20 cellular contexts compared by ENCODE assay signal in genomic region chr5:21613971-21614488, GRCh38.
"Had no signal": no experiment of that assay in that cellular context is flagged by ENCODE, and none has a peak within 500 bp of the region (broad histone marks: within the 10 kb centered on the region; RNA-seq: fewer than 3 reads in every experiment).

No MANE protein-coding gene starts in this region.

- DNase-seq: activated CD4-positive, alpha-beta T cell treated with anti-CD3 and anti-CD28 coated beads, Interleukin-2, amount 10 ng/mL, durations not matched to agents 7 days and 5 days; activated CD4-positive, CD25-positive, alpha-beta regulatory T cell treated with anti-CD3 and anti-CD28 coated beads, Interleukin-2, amount 50 U/mL, for 72 hours; activated CD8-positive, alpha-beta memory T cell treated with anti-CD3 and anti-CD28 coated beads, Interleukin-2, amount 10 ng/mL, durations not matched to agents 7 days and 5 days; activated CD8-positive, alpha-beta T cell treated with anti-CD3 and anti-CD28 coated beads for 36 hours; activated effector memory CD4-positive, alpha-beta T cell treated with anti-CD3 and anti-CD28 coated beads, Interleukin-2, amount 50 U/mL, for 16 hours; activated naive CD4-positive, alpha-beta T cell treated with anti-CD3 and anti-CD28 coated beads, Interleukin-2, amount 10 ng/mL, durations not matched to agents 7 days and 5 days; activated naive CD8-positive, alpha-beta T cell treated with anti-CD3 and anti-CD28 coated beads, Interleukin-2, amount 50 U/mL, for 24 hours; activated T-cell treated with anti-CD3 and anti-CD28 coated beads for 4 hours; body of pancreas; heart right ventricle; lower lobe of right lung; naive thymus-derived CD4-positive, alpha-beta T cell; small intestine; stimulated activated CD4-positive, alpha-beta T cell treated with anti-CD3 and anti-CD28 coated beads, Interleukin-15, amount 100 ng/mL, for 24 hours; T-helper 2 cell; transverse colon had no signal

- H3K4me1 Mint-ChIP-seq: activated CD4-positive, alpha-beta T cell treated with anti-CD3 and anti-CD28 coated beads, Interleukin-2, amount 10 ng/mL, durations not matched to agents 7 days and 5 days; activated CD8-positive, alpha-beta memory T cell treated with anti-CD3 and anti-CD28 coated beads, Interleukin-2, amount 10 ng/mL, durations not matched to agents 7 days and 5 days; activated naive CD4-positive, alpha-beta T cell treated with anti-CD3 and anti-CD28 coated beads, Interleukin-2, amount 10 ng/mL, durations not matched to agents 7 days and 5 days; activated naive CD8-positive, alpha-beta T cell treated with anti-CD3 and anti-CD28 coated beads, Interleukin-2, amount 50 U/mL, for 24 hours; naive thymus-derived CD4-positive, alpha-beta T cell; stimulated activated memory B cell treated with anti-CD40 and anti-IgM and Interleukin-4, amounts not matched to agents 10 μg/mL and 1 μg/mL and 100 μg/mL, for 72 hours had no signal

- H3K36me3 Mint-ChIP-seq: activated CD8-positive, alpha-beta memory T cell treated with anti-CD3 and anti-CD28 coated beads, Interleukin-2, amount 10 ng/mL, durations not matched to agents 7 days and 5 days; activated naive CD4-positive, alpha-beta T cell treated with anti-CD3 and anti-CD28 coated beads, Interleukin-2, amount 10 ng/mL, durations not matched to agents 7 days and 5 days; naive thymus-derived CD4-positive, alpha-beta T cell; stimulated activated memory B cell treated with anti-CD40 and anti-IgM and Interleukin-4, amounts not matched to agents 10 μg/mL and 1 μg/mL and 100 μg/mL, for 72 hours had no signal

- ATAC-seq: activated CD8-positive, alpha-beta memory T cell treated with anti-CD3 and anti-CD28 coated beads, Interleukin-2, amount 10 ng/mL, durations not matched to agents 7 days and 5 days; activated CD8-positive, alpha-beta T cell treated with anti-CD3 and anti-CD28 coated beads for 36 hours; activated naive CD8-positive, alpha-beta T cell treated with anti-CD3 and anti-CD28 coated beads, Interleukin-2, amount 50 U/mL, for 24 hours; body of pancreas; heart right ventricle; lower lobe of right lung; naive thymus-derived CD4-positive, alpha-beta T cell; sciatic nerve; stimulated activated memory B cell treated with anti-CD40 and anti-IgM and Interleukin-4, amounts not matched to agents 10 μg/mL and 1 μg/mL and 100 μg/mL, for 72 hours had no signal

- H3K4me1 ChIP-seq: body of pancreas, heart right ventricle, lower lobe of right lung, transverse colon had no signal

- H3K27me3 Mint-ChIP-seq: activated CD4-positive, alpha-beta T cell treated with anti-CD3 and anti-CD28 coated beads, Interleukin-2, amount 10 ng/mL, durations not matched to agents 7 days and 5 days; activated CD8-positive, alpha-beta memory T cell treated with anti-CD3 and anti-CD28 coated beads, Interleukin-2, amount 10 ng/mL, durations not matched to agents 7 days and 5 days; activated CD8-positive, alpha-beta T cell treated with anti-CD3 and anti-CD28 coated beads for 36 hours; activated naive CD4-positive, alpha-beta T cell treated with anti-CD3 and anti-CD28 coated beads, Interleukin-2, amount 10 ng/mL, durations not matched to agents 7 days and 5 days; naive thymus-derived CD4-positive, alpha-beta T cell; stimulated activated memory B cell treated with anti-CD40 and anti-IgM and Interleukin-4, amounts not matched to agents 10 μg/mL and 1 μg/mL and 100 μg/mL, for 72 hours had no signal

- H3K27me3 ChIP-seq: body of pancreas, heart right ventricle, transverse colon had no signal

- H3K36me3 ChIP-seq: heart right ventricle, lower lobe of right lung, transverse colon had no signal

- H3K4me3 Mint-ChIP-seq: activated CD4-positive, alpha-beta T cell treated with anti-CD3 and anti-CD28 coated beads, Interleukin-2, amount 10 ng/mL, durations not matched to agents 7 days and 5 days; activated CD8-positive, alpha-beta memory T cell treated with anti-CD3 and anti-CD28 coated beads, Interleukin-2, amount 10 ng/mL, durations not matched to agents 7 days and 5 days; activated CD8-positive, alpha-beta T cell treated with anti-CD3 and anti-CD28 coated beads for 36 hours; activated naive CD4-positive, alpha-beta T cell treated with anti-CD3 and anti-CD28 coated beads, Interleukin-2, amount 10 ng/mL, durations not matched to agents 7 days and 5 days; activated naive CD8-positive, alpha-beta T cell treated with anti-CD3 and anti-CD28 coated beads, Interleukin-2, amount 50 U/mL, for 24 hours; naive thymus-derived CD4-positive, alpha-beta T cell; neural crest cell; stimulated activated memory B cell treated with anti-CD40 and anti-IgM and Interleukin-4, amounts not matched to agents 10 μg/mL and 1 μg/mL and 100 μg/mL, for 72 hours had no signal

- H3K4me3 ChIP-seq: body of pancreas, heart right ventricle, lower lobe of right lung, transverse colon had no signal

- H3K27ac ChIP-seq: body of pancreas, heart right ventricle, lower lobe of right lung, transverse colon, VCaP had no signal

- H3K9me3 ChIP-seq: body of pancreas, lower lobe of right lung, transverse colon had no signal

- H3K9me3 Mint-ChIP-seq: activated CD4-positive, alpha-beta T cell treated with anti-CD3 and anti-CD28 coated beads, Interleukin-2, amount 10 ng/mL, durations not matched to agents 7 days and 5 days; activated naive CD4-positive, alpha-beta T cell treated with anti-CD3 and anti-CD28 coated beads, Interleukin-2, amount 10 ng/mL, durations not matched to agents 7 days and 5 days; stimulated activated memory B cell treated with anti-CD40 and anti-IgM and Interleukin-4, amounts not matched to agents 10 μg/mL and 1 μg/mL and 100 μg/mL, for 72 hours had no signal

- H3K27ac Mint-ChIP-seq: activated CD4-positive, alpha-beta T cell treated with anti-CD3 and anti-CD28 coated beads, Interleukin-2, amount 10 ng/mL, durations not matched to agents 7 days and 5 days; activated CD8-positive, alpha-beta memory T cell treated with anti-CD3 and anti-CD28 coated beads, Interleukin-2, amount 10 ng/mL, durations not matched to agents 7 days and 5 days; activated CD8-positive, alpha-beta T cell treated with anti-CD3 and anti-CD28 coated beads for 36 hours; activated naive CD4-positive, alpha-beta T cell treated with anti-CD3 and anti-CD28 coated beads, Interleukin-2, amount 10 ng/mL, durations not matched to agents 7 days and 5 days; activated naive CD8-positive, alpha-beta T cell treated with anti-CD3 and anti-CD28 coated beads, Interleukin-2, amount 50 U/mL, for 24 hours; naive thymus-derived CD4-positive, alpha-beta T cell; stimulated activated memory B cell treated with anti-CD40 and anti-IgM and Interleukin-4, amounts not matched to agents 10 μg/mL and 1 μg/mL and 100 μg/mL, for 72 hours had no signal
